Comparison of ENCODE assay signal across 13 cellular contexts in the genomic region with DNA sequence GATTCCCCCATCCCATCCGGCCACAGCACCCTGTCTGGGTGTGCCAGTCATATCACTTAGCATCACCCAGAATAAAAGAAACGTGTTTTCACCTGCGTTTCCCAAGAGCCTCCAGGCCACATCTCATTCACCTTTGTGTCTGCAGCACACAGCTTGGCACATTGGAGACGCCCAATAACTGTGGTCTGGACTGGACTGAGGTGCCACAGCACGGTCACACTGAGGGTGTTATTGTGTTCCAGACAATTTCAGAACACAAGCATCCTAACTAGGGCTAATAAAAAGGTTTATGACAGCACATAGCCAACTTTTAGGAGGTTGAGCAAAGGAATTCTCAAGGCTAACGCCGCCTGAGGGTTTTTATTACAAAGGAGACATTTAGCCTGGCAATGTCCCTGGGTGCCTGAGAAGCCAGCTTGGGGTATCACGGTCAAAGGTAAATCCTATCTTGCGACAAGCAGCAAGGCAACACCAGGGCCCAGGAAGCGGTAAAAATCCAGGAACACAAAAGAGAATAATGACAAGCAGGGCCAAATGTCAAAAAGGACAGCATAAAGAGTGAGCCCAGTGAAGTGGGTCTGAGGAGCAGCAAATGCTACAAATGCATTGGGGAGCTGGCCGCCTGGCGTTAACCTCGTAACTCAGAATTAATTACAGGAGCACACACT. TPM values are rescaled to one million over a fixed set of nuclear protein-coding genes. Genes with fewer than 3 reads are reported as not detected.
DNase-seq lines count a peak whose midpoint lies in the region; ATAC-seq and TF ChIP-seq lines count a peak whose summit lies in the region.
"Had no signal": no experiment of that assay in that cellular context is flagged by ENCODE, and none has a peak within 500 bp of the region (broad histone marks: within the 10 kb centered on the region; RNA-seq: fewer than 3 reads in every experiment).

No MANE protein-coding gene starts in this region.

- intact Hi-C loops in mucosa of descending colon (cut with DNase I, micrococcal nuclease) (no loop called here), left cardiac atrium (cut with DNase I) (loop anchor here in 1 of 2 donors (2.0 kb wide), 1 partner anchor 73 kb away; no protein-coding TSS in a partner anchor)
- intact Hi-C loops in naive thymus-derived CD4-positive, alpha-beta T cell (cut with micrococcal nuclease): no loop called here

- peaks cover 28% of the 10 kb centered on the region for H3K4me1 ChIP-seq in mucosa of descending colon (ENCODE audit: low read depth)
- peaks cover 0 to 10% of the 10 kb centered on the region in 2 donors for H3K4me1 ChIP-seq in naive thymus-derived CD4-positive, alpha-beta T cell (ENCODE audit: control insufficient read depth in 2 of 2, insufficient read depth in 2 of 2, low read length in 2 of 2)

- H3K27ac Mint-ChIP-seq in naive thymus-derived CD4-positive, alpha-beta T cell: no peak overlapping the region

- ATAC-seq in mucosa of descending colon (peak; percentile 44), left cardiac atrium (no peak)
- ATAC-seq in naive thymus-derived CD4-positive, alpha-beta T cell: no peak

- peaks cover 68 to 82% (median 73%) of the 10 kb centered on the region in 5 donors for H3K27me3 Mint-ChIP-seq in naive thymus-derived CD4-positive, alpha-beta T cell

- no peaks in the 10 kb centered on the region for H3K36me3 ChIP-seq in WERI-Rb-1
- H3K36me3 ChIP-seq in mucosa of descending colon (ENCODE audit: low read depth): no peaks in the 10 kb centered on the region
- H3K36me3 ChIP-seq in naive thymus-derived CD4-positive, alpha-beta T cell (ENCODE audit: control insufficient read depth in 2 of 3, insufficient read depth in 3 of 3, low read length in 3 of 3): no peaks in the 10 kb centered on the region
- H3K36me3 ChIP-seq: uterus had no signal

- peak overlapping the region; percentile 60; the same call in 1 of the 2 replicates for H3K4me3 ChIP-seq in WERI-Rb-1 (ENCODE audit: low read depth, low read length)
- H3K4me3 ChIP-seq in mucosa of descending colon: no peak overlapping the region
- no peak overlapping the region for H3K4me3 ChIP-seq in naive thymus-derived CD4-positive, alpha-beta T cell (ENCODE audit: low read length)
- H3K4me3 ChIP-seq: uterus had no signal

- no peaks in the 10 kb centered on the region for H3K27me3 ChIP-seq in WERI-Rb-1 (ENCODE audit: insufficient read depth, low read depth, severe bottlenecking)
- H3K27me3 ChIP-seq in naive thymus-derived CD4-positive, alpha-beta T cell (ENCODE audit: control insufficient read depth in 2 of 2, insufficient read depth in 2 of 2, low read length in 2 of 2): peaks cover 3 to 4% of the 10 kb centered on the region in 2 donors

- peaks cover 5 to 12% (median 10%) of the 10 kb centered on the region in 7 donors for H3K4me1 Mint-ChIP-seq in naive thymus-derived CD4-positive, alpha-beta T cell

- peak; percentile 63 for DNase-seq in LoVo (ENCODE audit: low spot score)
- peak; percentile 37 for DNase-seq in WERI-Rb-1
- DNase-seq in mucosa of descending colon: peak; percentile 61 to 67 (median 62)
- DNase-seq in naive thymus-derived CD4-positive, alpha-beta T cell: no peak
- DNase-seq in T-helper 1 cell: no peak
- no peak for DNase-seq in retina
- no peak for DNase-seq in left cardiac atrium
- DNase-seq: activated CD4-positive, alpha-beta T cell treated with anti-CD3 and anti-CD28 coated beads, Interleukin-2, amount 50 U/mL, for 48 hours; activated gamma-delta T cell treated with Interleukin-2 at 50 U/mL for 16 hours; Karpas-422; NCI-H446 treated with DMSO at 0.1 percent for 48 hours; uterus had no signal

- no peak overlapping the region for H3K4me3 Mint-ChIP-seq in naive thymus-derived CD4-positive, alpha-beta T cell

- POLR2A ChIA-PET in naive thymus-derived CD4-positive, alpha-beta T cell (lab: Charles Lee): no interaction called here

- H3K27ac ChIP-seq in C4-2B (peak overlapping the region; percentile 85), WERI-Rb-1 (peak overlapping the region; percentile 69)
- no peak overlapping the region for H3K27ac ChIP-seq in naive thymus-derived CD4-positive, alpha-beta T cell (ENCODE audit: low read depth, low read length)
- H3K27ac ChIP-seq: uterus had no signal

- H3K9me3 ChIP-seq in WERI-Rb-1 (ENCODE audit: severe bottlenecking) (no peaks in the 10 kb centered on the region), mucosa of descending colon (no peaks in the 10 kb centered on the region)
- no peaks in the 10 kb centered on the region for H3K9me3 ChIP-seq in naive thymus-derived CD4-positive, alpha-beta T cell (ENCODE audit: control insufficient read depth in 2 of 3, low read length in 3 of 3)
- H3K9me3 ChIP-seq: uterus had no signal

- H3K36me3 Mint-ChIP-seq in naive thymus-derived CD4-positive, alpha-beta T cell: peaks cover 0 to 7% (median 0%) of the 10 kb centered on the region in 5 donors

- CTCF ChIA-PET in naive thymus-derived CD4-positive, alpha-beta T cell (lab: Charles Lee): no interaction called here

- no peak for TF ChIP-seq CTCF in C4-2B (conservative IDR thresholded peaks at IDR 0.05)
- no peak for TF ChIP-seq CTCF in WERI-Rb-1 (IDR thresholded peaks at IDR 0.05; ENCODE audit: low read depth, low read length)
- TF ChIP-seq CTCF in mucosa of descending colon (IDR thresholded peaks at IDR 0.05): no peak

- H3K9me3 Mint-ChIP-seq in naive thymus-derived CD4-positive, alpha-beta T cell: peaks cover 0 to 4% (median 0%) of the 10 kb centered on the region in 11 donors

RNA-seq across cellular contexts. Expression of gene EPB41L4B, which starts 3.4 kb away (rescaled TPM):
- total RNA-seq in mucosa of descending colon: 100 to 1,000 TPM in 2 of 3 donors, 10 to 100 TPM in 1; 56.3 to 163 (median 122) TPM
- total RNA-seq in naive thymus-derived CD4-positive, alpha-beta T cell: under 1 TPM in 1 of 5 experiments, not detected in 4; 0.36 TPM
- not detected for polyA plus RNA-seq in naive thymus-derived CD4-positive, alpha-beta T cell
- total RNA-seq in left cardiac atrium: 10 to 100 TPM; 19.4 to 21.6 TPM

Comparison
In these comparisons a context has a peak if more than half of its experiments do, and no peak if none do; other contexts are left out.
1. DNase-seq: peak in LoVo (single experiment), WERI-Rb-1 (single experiment) and mucosa of descending colon (3 of 3); none in naive thymus-derived CD4-positive, alpha-beta T cell (0 of 9), T-helper 1 cell (0 of 5), retina (single experiment) and left cardiac atrium (single experiment).
2. RNA of gene EPB41L4B, which starts 3.4 kb away (total RNA-seq): 56.3 to 163 TPM in mucosa of descending colon and 19.4 to 21.6 TPM in left cardiac atrium; 0.36 TPM in naive thymus-derived CD4-positive, alpha-beta T cell; every median in the first group is over 10 times any median in the second.